In the genomic region with DNA sequence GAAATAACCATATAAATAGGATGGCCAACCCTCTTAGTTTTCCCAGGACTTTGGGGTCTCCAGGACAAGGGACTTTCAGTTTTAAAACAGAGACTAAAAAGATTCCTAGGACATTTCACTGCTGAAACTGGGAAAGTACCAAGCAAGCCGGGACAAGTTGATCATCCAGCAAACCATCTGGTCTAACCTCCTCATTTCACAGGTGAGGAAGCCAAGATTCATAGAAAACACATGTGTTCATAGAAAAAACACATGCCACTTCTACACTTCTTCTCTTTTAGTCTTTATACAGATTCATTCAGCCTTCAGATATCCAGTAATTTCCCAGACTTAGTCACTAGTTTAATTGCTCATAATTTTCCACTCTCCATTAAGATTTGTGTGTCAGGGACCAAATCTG, we compare ENCODE assay signal across 16 cellular contexts.
"Had no signal": no experiment of that assay in that cellular context is flagged by ENCODE, and none has a peak within 500 bp of the region (broad histone marks: within the 10 kb centered on the region; RNA-seq: fewer than 3 reads in every experiment).

No MANE protein-coding gene starts in this region.

- H3K4me3 ChIP-seq: adrenal gland, esophagus squamous epithelium, sigmoid colon, thyroid gland had no signal

- H3K9me3 Mint-ChIP-seq: activated CD8-positive, alpha-beta T cell treated with anti-CD3 and anti-CD28 coated beads for 36 hours; activated T-cell treated with anti-CD3 and anti-CD28 coated beads, Interleukin-2, amount 50 U/mL, for 4 hours had no signal

- H3K4me3 Mint-ChIP-seq: activated CD8-positive, alpha-beta T cell treated with anti-CD3 and anti-CD28 coated beads for 36 hours; activated T-cell treated with anti-CD3 and anti-CD28 coated beads, Interleukin-2, amount 50 U/mL, for 4 hours; WTC11 had no signal

- H3K27ac Mint-ChIP-seq: activated CD8-positive, alpha-beta T cell treated with anti-CD3 and anti-CD28 coated beads for 36 hours; WTC11 had no signal

- DNase-seq: activated CD4-positive, alpha-beta T cell treated with anti-CD3 and anti-CD28 coated beads for 48 hours; activated CD8-positive, alpha-beta T cell treated with anti-CD3 and anti-CD28 coated beads for 36 hours; activated effector memory CD4-positive, alpha-beta T cell treated with Interleukin-2 at 50 U/mL for 16 hours; activated naive CD4-positive, alpha-beta T cell treated with anti-CD3 and anti-CD28 coated beads, Interleukin-2, amount 50 U/mL, for 16 hours; activated T-cell treated with anti-CD3 and anti-CD28 coated beads, Interleukin-2, amount 50 U/mL, for 4 hours; adrenal gland; caudate nucleus; esophagus squamous epithelium; foreskin fibroblast; kidney glomerular epithelial cell; left ventricle myocardium superior; mesendoderm; sigmoid colon; stimulated activated CD4-positive, alpha-beta T cell treated with anti-CD3 and anti-CD28 coated beads, Interleukin-1b, Interleukin-23, amount 100 ng/mL, for 48 hours; thyroid gland had no signal

- H3K27ac ChIP-seq: adrenal gland, esophagus squamous epithelium, thyroid gland had no signal

- H3K27me3 ChIP-seq: adrenal gland, esophagus squamous epithelium, sigmoid colon, thyroid gland had no signal

- H3K36me3 ChIP-seq: adrenal gland, esophagus squamous epithelium, sigmoid colon, thyroid gland had no signal

- H3K9me3 ChIP-seq: adrenal gland, esophagus squamous epithelium, sigmoid colon, thyroid gland had no signal

- H3K36me3 Mint-ChIP-seq: WTC11 had no signal
